23 cellular contexts compared by ENCODE assay signal in the genomic region with DNA sequence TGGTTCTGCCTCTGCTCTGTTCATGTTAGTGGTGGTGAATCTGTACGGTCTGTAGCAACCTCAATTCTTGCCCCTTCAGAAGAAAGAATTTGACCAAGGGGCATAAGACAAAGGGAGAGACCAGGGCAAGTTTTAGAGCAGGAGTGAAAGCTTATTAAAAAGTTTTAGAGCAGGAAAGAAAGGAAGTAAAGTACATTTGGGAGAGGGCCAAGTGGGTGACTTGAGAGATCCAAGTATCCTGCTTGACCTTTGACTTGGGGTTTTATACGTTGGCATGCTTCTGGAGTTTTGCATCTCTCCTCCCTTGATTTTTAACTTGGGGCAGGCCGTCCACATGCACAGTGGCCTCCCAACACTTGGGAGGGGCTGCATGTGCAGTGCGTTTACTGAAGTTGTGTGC.
DNase-seq lines count a peak whose midpoint lies in the region; ATAC-seq, FAIRE-seq and TF ChIP-seq lines count a peak whose summit lies in the region.
"Had no signal": no experiment of that assay in that cellular context is flagged by ENCODE, and none has a peak within 500 bp of the region (broad histone marks: within the 10 kb centered on the region; RNA-seq: fewer than 3 reads in every experiment).

No MANE protein-coding gene starts in this region.

- no peak for TF ChIP-seq EP300 in K562 (IDR thresholded peaks at IDR 0.05; ENCODE audit: low read length)

- BruUV-seq in K562 (replicated peaks; lab: Mats Ljungman, UMichigan), result no TSS peak

- CTCF ChIA-PET in K562 (lab: Yijun Ruan, JAX; ENCODE audit: low intra/inter-chr PET ratio), result no interaction called here

- POLR2A ChIA-PET in K562 (lab: Yijun Ruan, JAX), result no interaction called here

- in situ Hi-C loops in K562 (cut with MboI), result no loop called here

- no peak for TF ChIP-seq RAD21 in K562 (CRISPR knock-in tag; conservative IDR thresholded peaks at IDR 0.05 in 1 of 2, IDR thresholded peaks at IDR 0.05 in 1 of 2)

- no peaks in the 10 kb centered on the region for H3K9me1 ChIP-seq in K562 (ENCODE audit: control insufficient read depth, insufficient read depth, low read length)

- no peak for DNase-seq in DND-41
- DNase-seq in K562 (ENCODE audit: extremely low read depth in 1 of 4, low spot score in 3 of 4), result no peak
- no peak for DNase-seq in left colon
- peak; percentile 72 for DNase-seq in small intestine
- no peak for DNase-seq in Karpas-422
- DNase-seq: AML-193; Caco-2; Calu3; CD4-positive, alpha-beta T cell; CD8-positive, alpha-beta T cell; DMS79 treated with DMSO at 0.1 percent for 48 hours; EL; GDM1 had no signal

- H3K79me2 ChIP-seq in DND-41 (ENCODE audit: insufficient read depth, low read length) (no peaks in the 10 kb centered on the region), K562 (ENCODE audit: control insufficient read depth, insufficient read depth, low read length) (no peaks in the 10 kb centered on the region), Karpas-422 (ENCODE audit: low read length) (no peaks in the 10 kb centered on the region)

- WGBS in K562 (ENCODE audit: insufficient coverage, low coverage, missing lambda C conversion rate), result 36% methylated on average over 4 of the region's 4 CpGs
- 56 to 79% (median 58%) methylated on average over 4 of the region's 4 CpGs for WGBS in small intestine, 3 donors

- H3K27me3 ChIP-seq in DND-41 (ENCODE audit: insufficient read depth, low read length, poor library complexity), result no peaks in the 10 kb centered on the region
- H3K27me3 ChIP-seq in K562 (ENCODE audit: control insufficient read depth in 2 of 2, insufficient read depth in 2 of 2, low read length in 2 of 2), result no peaks in the 10 kb centered on the region
- no peaks in the 10 kb centered on the region for H3K27me3 ChIP-seq in small intestine (ENCODE audit: control insufficient read depth in 2 of 2, insufficient read depth in 2 of 2, low read length in 2 of 2)
- no peaks in the 10 kb centered on the region for H3K27me3 ChIP-seq in Karpas-422 (ENCODE audit: low read length)
- H3K27me3 ChIP-seq: BLaER1 treated with 17β-estradiol and CSF1 and Interleukin-3, amounts not matched to agents 10 nM and 100 nM had no signal

- FAIRE-seq in K562 (lab: Jason Lieb, UNC), result no peak
- no peak for FAIRE-seq in small intestine (lab: Jason Lieb, UNC)
- FAIRE-seq: A549, D721Med, GM12878, GM12892, GM18507 had no signal

- H2AFZ ChIP-seq in DND-41 (ENCODE audit: low read depth, low read length) (no peak overlapping the region), K562 (ENCODE audit: low read depth, low read length) (no peak overlapping the region), Karpas-422 (ENCODE audit: low read length) (no peak overlapping the region)

- H3K4me1 ChIP-seq in DND-41 (ENCODE audit: insufficient read depth, low read length), result peaks cover 47% of the 10 kb centered on the region
- peaks cover 7 to 10% of the 10 kb centered on the region in 2 experiments; a peak in 2 of 5 replicates for H3K4me1 ChIP-seq in K562 (replicated peaks in 1 of 2; ENCODE audit: control insufficient read depth in 2 of 2, insufficient read depth in 2 of 2, low read length in 2 of 2)
- peaks cover 0 to 13% of the 10 kb centered on the region in 2 donors for H3K4me1 ChIP-seq in small intestine (ENCODE audit: control insufficient read depth in 2 of 2, insufficient read depth in 1 of 2, low read depth in 1 of 2, low read length in 1 of 2)
- H3K4me1 ChIP-seq in Karpas-422 (ENCODE audit: low read length), result peaks cover 16% of the 10 kb centered on the region
- H3K4me1 ChIP-seq: A549 had no signal

- no peaks in the 10 kb centered on the region; the same call in 1 of the 2 replicates for H3K36me3 ChIP-seq in DND-41 (ENCODE audit: insufficient read depth, low read length)
- no peaks in the 10 kb centered on the region for H3K36me3 ChIP-seq in K562 (ENCODE audit: control insufficient read depth, insufficient read depth, low read length)
- H3K36me3 ChIP-seq in small intestine (ENCODE audit: control insufficient read depth in 2 of 2, insufficient read depth in 2 of 2, low read length in 2 of 2), result no peaks in the 10 kb centered on the region
- no peaks in the 10 kb centered on the region for H3K36me3 ChIP-seq in Karpas-422 (ENCODE audit: insufficient read depth, low read length)

- no peaks in the 10 kb centered on the region for H4K20me1 ChIP-seq in DND-41 (ENCODE audit: insufficient read depth, low read length)
- H4K20me1 ChIP-seq in K562 (replicated peaks; ENCODE audit: control insufficient read depth, insufficient read depth, low read length), result no peaks in the 10 kb centered on the region
- H4K20me1 ChIP-seq in Karpas-422 (ENCODE audit: insufficient read depth, low read depth, low read length), result no peaks in the 10 kb centered on the region
- H4K20me1 ChIP-seq: BLaER1 treated with 17β-estradiol and CSF1 and Interleukin-3, amounts not matched to agents 10 nM and 100 nM had no signal

- intact Hi-C loops in K562 (cut with micrococcal nuclease) (no loop called here), left colon (cut with DNase I, micrococcal nuclease) (no loop called here)

- H3K4me3 ChIP-seq in DND-41 (ENCODE audit: low read depth in 1 of 2, low read length in 2 of 2) (no peak overlapping the region), K562 (no peak overlapping the region), small intestine (ENCODE audit: low read depth in 1 of 2, low read length in 2 of 2) (no peak overlapping the region), Karpas-422 (ENCODE audit: low read length) (no peak overlapping the region)
- H3K4me3 ChIP-seq: A549; BLaER1 treated with 17β-estradiol and CSF1 and Interleukin-3, amounts not matched to agents 10 nM and 100 nM; GM12878 had no signal

- no peak overlapping the region for H3K4me2 ChIP-seq in DND-41 (ENCODE audit: insufficient read depth, low read length)
- H3K4me2 ChIP-seq in K562 (ENCODE audit: insufficient read depth, low read length), result no peak overlapping the region
- no peak overlapping the region for H3K4me2 ChIP-seq in Karpas-422 (ENCODE audit: low read depth, low read length, poor library complexity, severe bottlenecking)
- H3K4me2 ChIP-seq: A549 had no signal

- ATAC-seq in DND-41 (ENCODE audit: insufficient read depth, low read depth) (no peak), K562 (no peak), left colon (peak; percentile 53), GM21367 (IDR thresholded peaks at IDR 0.05; ENCODE audit: unreplicated experiment) (no peak), HG02938 (IDR thresholded peaks at IDR 0.05; ENCODE audit: unreplicated experiment) (no peak)
- ATAC-seq: A549; CD8-positive, alpha-beta T cell; GM12878 had no signal

- H3K9ac ChIP-seq in DND-41 (ENCODE audit: low read depth, low read length), result no peak overlapping the region
- H3K9ac ChIP-seq in K562 (ENCODE audit: insufficient read depth in 1 of 2, low read depth in 2 of 2, low read length in 2 of 2), result no peak overlapping the region
- no peak overlapping the region for H3K9ac ChIP-seq in Karpas-422 (ENCODE audit: low read length)
- H3K9ac ChIP-seq: BLaER1 treated with 17β-estradiol and CSF1 and Interleukin-3, amounts not matched to agents 10 nM and 100 nM had no signal

- no peak for TF ChIP-seq CTCF in DND-41 (IDR thresholded peaks at IDR 0.05; ENCODE audit: borderline replicate concordance, extremely low read depth, low read length, poor library complexity, severe bottlenecking)
- TF ChIP-seq CTCF in K562 (IDR thresholded peaks at IDR 0.05 in 2 of 3, conservative IDR thresholded peaks at IDR 0.05 in 1 of 3; ENCODE audit: insufficient read depth in 2 of 3, low read depth in 1 of 3, low read length in 3 of 3), result no peak

- H3K9me2 ChIP-seq in Karpas-422 (replicated peaks; ENCODE audit: insufficient read depth, low read length), result no peaks in the 10 kb centered on the region

- H3K9me3 ChIP-seq in DND-41 (ENCODE audit: insufficient read depth, low read length, severe bottlenecking) (peaks cover 16% of the 10 kb centered on the region), K562 (replicated peaks; ENCODE audit: control insufficient read depth, insufficient read depth, low read depth, low read length) (no peaks in the 10 kb centered on the region), small intestine (ENCODE audit: control insufficient read depth, low read depth) (no peaks in the 10 kb centered on the region), Karpas-422 (ENCODE audit: low read length) (no peaks in the 10 kb centered on the region)
- H3K9me3 ChIP-seq: Caco-2 had no signal

- no peak for TF ChIP-seq POLR2A in K562 (conservative IDR thresholded peaks at IDR 0.05)

- H3K27ac ChIP-seq in DND-41 (ENCODE audit: low read length), result peak overlapping the region; percentile 75; the same call in 1 of the 2 replicates
- no peak overlapping the region for H3K27ac ChIP-seq in K562 (ENCODE audit: extremely low read depth, low read depth, low read length)
- peak overlapping the region in 1 of 2 donors; percentile 73 for H3K27ac ChIP-seq in small intestine (ENCODE audit: low read depth in 1 of 2, low read length in 1 of 2)
- H3K27ac ChIP-seq in Karpas-422 (ENCODE audit: low read length), result no peak overlapping the region
- H3K27ac ChIP-seq: 22Rv1; A549; BLaER1 treated with 17β-estradiol and CSF1 and Interleukin-3, amounts not matched to agents 10 nM and 100 nM; C4-2B had no signal

TF ChIP-seq in K562, 482 proteins besides CTCF, POLR2A, EP300 and RAD21:
- TF ChIP-seq DNMT1 (IDR thresholded peaks at IDR 0.05) (no peak), NFIC (IDR thresholded peaks at IDR 0.05) (peak; percentile 37)
